In genomic region chrX:1059576-1060561, GRCh38 we compare ENCODE assay signal across 2 cellular contexts.
TF ChIP-seq lines count a peak whose summit lies in the region.

No MANE protein-coding gene starts in this region.

TF ChIP-seq in HCT116, 20 proteins besides CTCF, POLR2A, EP300 and RAD21 (continued from another document):
- TF ChIP-seq EGR1 (IDR thresholded peaks at IDR 0.05; ENCODE audit: low read depth) = 0 out of 2 replicates have a peak, but pooled peaks have one; percentile 32
- TF ChIP-seq EZH2phosphoT487 (IDR thresholded peaks at IDR 0.05; ENCODE audit: borderline replicate concordance) = no peak
- no peak for TF ChIP-seq MAX (IDR thresholded peaks at IDR 0.05)
- TF ChIP-seq YY1 (IDR thresholded peaks at IDR 0.05; ENCODE audit: extremely low read depth, insufficient replicate concordance, low read depth, low read length) = peak; percentile 87
- no peak for TF ChIP-seq EZH2 (IDR thresholded peaks at IDR 0.05)
- TF ChIP-seq SP1 (IDR thresholded peaks at IDR 0.05; ENCODE audit: low read depth) = no peak

TF ChIP-seq in K562, 482 proteins besides CTCF, POLR2A, EP300 and RAD21 (continues in another document):
- TF ChIP-seq TFE3 (CRISPR knock-in tag; IDR thresholded peaks at IDR 0.05) (no peak), HDAC8 (tag; IDR thresholded peaks at IDR 0.05) (peak; percentile 86), USF1 (CRISPR knock-in tag; IDR thresholded peaks at IDR 0.05) (no peak), CREB3 (tag; conservative IDR thresholded peaks at IDR 0.05; ENCODE audit: low read depth) (peak; percentile 80; the same call in 1 of the 2 replicates), SP1 (CRISPR knock-in tag; IDR thresholded peaks at IDR 0.05) (no peak), EHMT2 (IDR thresholded peaks at IDR 0.05) (peak; percentile 86), DMBX1 (CRISPR knock-in tag; IDR thresholded peaks at IDR 0.05; ENCODE audit: borderline replicate concordance) (peak; percentile 91), MAFG (tag; conservative IDR thresholded peaks at IDR 0.05) (no peak), HDAC2 (IDR thresholded peaks at IDR 0.05) (no peak), ZNF583 (CRISPR knock-in tag; IDR thresholded peaks at IDR 0.05) (0 out of 2 replicates have a peak, but pooled peaks have one; percentile 31), VEZF1 (CRISPR knock-in tag; IDR thresholded peaks at IDR 0.05) (peak; percentile 43), ZNF644 (tag; IDR thresholded peaks at IDR 0.05; ENCODE audit: low read depth) (peak; percentile 97), TAF7 (tag; IDR thresholded peaks at IDR 0.05) (peak; percentile 99), ZNF280B (CRISPR knock-in tag; IDR thresholded peaks at IDR 0.05) (no peak), KLF6 (CRISPR knock-in tag; IDR thresholded peaks at IDR 0.05; ENCODE audit: borderline replicate concordance) (peak; percentile 62; the same call in 1 of the 2 replicates), CBX3 (IDR thresholded peaks at IDR 0.05; ENCODE audit: borderline replicate concordance in 1 of 2, low read length in 2 of 2) (0 out of 3 replicates have a peak, but pooled peaks of 1 of the 2 experiments have one; percentile 54), CHD2 (IDR thresholded peaks at IDR 0.05; ENCODE audit: low read depth, low read length) (no peak), RBFOX2 (IDR thresholded peaks at IDR 0.05; ENCODE audit: low read depth, low read length) (peak; percentile 62), BCL6 (CRISPR knock-in tag; IDR thresholded peaks at IDR 0.05) (peak; percentile 78), POLR2AphosphoS5 (IDR thresholded peaks at IDR 0.05; ENCODE audit: control insufficient read depth, insufficient read depth, low read depth, low read length) (peak; percentile 84; the same call in 1 of the 2 replicates), POU5F1 (IDR thresholded peaks at IDR 0.05; ENCODE audit: borderline replicate concordance, low read depth, low read length, partially characterized antibody) (no peak), NR4A1 (CRISPR knock-in tag; IDR thresholded peaks at IDR 0.05) (no peak), NR4A1 (tag; IDR thresholded peaks at IDR 0.05) (peak; percentile 79), NUFIP1 (IDR thresholded peaks at IDR 0.05; ENCODE audit: partially characterized antibody) (no peak), THAP7 (CRISPR knock-in tag; IDR thresholded peaks at IDR 0.05) (peak; percentile 99), MEF2D (tag; conservative IDR thresholded peaks at IDR 0.05; ENCODE audit: low read depth) (peak; percentile 63; the same call in 1 of the 2 replicates), GTF2E2 (tag; IDR thresholded peaks at IDR 0.05) (no peak), NFRKB (IDR thresholded peaks at IDR 0.05; ENCODE audit: low read depth) (0 out of 2 replicates have a peak, but pooled peaks have one; percentile 49), PHF8 (IDR thresholded peaks at IDR 0.05; ENCODE audit: borderline replicate concordance, low read length) (peak; percentile 36; the same call in 1 of the 2 replicates), FOXA3 (CRISPR knock-in tag; conservative IDR thresholded peaks at IDR 0.05 in 1 of 2, IDR thresholded peaks at IDR 0.05 in 1 of 2) (no peak), PHF20 (IDR thresholded peaks at IDR 0.05; ENCODE audit: partially characterized antibody) (peak; percentile 67), ZNF436 (CRISPR knock-in tag; IDR thresholded peaks at IDR 0.05) (no peak), MYBL2 (IDR thresholded peaks at IDR 0.05; ENCODE audit: low read depth) (peak; percentile 93), MYBL2 (CRISPR knock-in tag; IDR thresholded peaks at IDR 0.05; ENCODE audit: borderline replicate concordance) (no peak), CCNT2 (IDR thresholded peaks at IDR 0.05; ENCODE audit: borderline replicate concordance, extremely low read depth, insufficient read length, low read depth, low read length) (no peak), UBTF (IDR thresholded peaks at IDR 0.05; ENCODE audit: borderline replicate concordance in 1 of 2, low read depth in 2 of 2, low read length in 2 of 2) (no peak), ZNF217 (CRISPR knock-in tag; IDR thresholded peaks at IDR 0.05) (no peak), BRD4 (IDR thresholded peaks at IDR 0.05) (0 out of 2 replicates have a peak, but pooled peaks have one; percentile 31), GABPA (tag; conservative IDR thresholded peaks at IDR 0.05; ENCODE audit: low read depth) (no peak), CBX5 (IDR thresholded peaks at IDR 0.05; ENCODE audit: borderline replicate concordance, low read depth) (0 out of 2 replicates have a peak, but pooled peaks have one; percentile 36), ZBTB11 (CRISPR knock-in tag; IDR thresholded peaks at IDR 0.05) (peak in 1 of 3 experiments; percentile 61; a peak in 1 of 6 replicates), SIX5 (IDR thresholded peaks at IDR 0.05; ENCODE audit: borderline replicate concordance in 1 of 2, insufficient read depth in 1 of 2, low read depth in 1 of 2, low read length in 2 of 2) (peak in 1 of 2 experiments; percentile 11; a peak in 1 of 4 replicates), ID3 (CRISPR knock-in tag; IDR thresholded peaks at IDR 0.05) (no peak), ID3 (tag; IDR thresholded peaks at IDR 0.05) (peak; percentile 73), TAF9B (IDR thresholded peaks at IDR 0.05; ENCODE audit: partially characterized antibody) (peak; percentile 77), ZNF395 (CRISPR knock-in tag; IDR thresholded peaks at IDR 0.05) (peak; percentile 91), HCFC1 (IDR thresholded peaks at IDR 0.05; ENCODE audit: low read depth, low read length) (peak; percentile 79), HEY1 (CRISPR knock-in tag; IDR thresholded peaks at IDR 0.05; ENCODE audit: borderline replicate concordance) (no peak), MAFF (IDR thresholded peaks at IDR 0.05; ENCODE audit: low read length) (no peak), SAP30 (IDR thresholded peaks at IDR 0.05; ENCODE audit: borderline replicate concordance, insufficient read depth, low read depth, low read length, poor library complexity, severe bottlenecking) (peak; percentile 93), ZNF212 (CRISPR knock-in tag; IDR thresholded peaks at IDR 0.05) (no peak), JUND (IDR thresholded peaks at IDR 0.05; ENCODE audit: borderline replicate concordance, low read depth, low read length) (no peak), JUND (tag; IDR thresholded peaks at IDR 0.05; ENCODE audit: borderline replicate concordance, low read depth, low read length) (peak; percentile 37; the same call in 1 of the 3 replicates), XRCC3 (IDR thresholded peaks at IDR 0.05) (no peak)
